In the genomic region with DNA sequence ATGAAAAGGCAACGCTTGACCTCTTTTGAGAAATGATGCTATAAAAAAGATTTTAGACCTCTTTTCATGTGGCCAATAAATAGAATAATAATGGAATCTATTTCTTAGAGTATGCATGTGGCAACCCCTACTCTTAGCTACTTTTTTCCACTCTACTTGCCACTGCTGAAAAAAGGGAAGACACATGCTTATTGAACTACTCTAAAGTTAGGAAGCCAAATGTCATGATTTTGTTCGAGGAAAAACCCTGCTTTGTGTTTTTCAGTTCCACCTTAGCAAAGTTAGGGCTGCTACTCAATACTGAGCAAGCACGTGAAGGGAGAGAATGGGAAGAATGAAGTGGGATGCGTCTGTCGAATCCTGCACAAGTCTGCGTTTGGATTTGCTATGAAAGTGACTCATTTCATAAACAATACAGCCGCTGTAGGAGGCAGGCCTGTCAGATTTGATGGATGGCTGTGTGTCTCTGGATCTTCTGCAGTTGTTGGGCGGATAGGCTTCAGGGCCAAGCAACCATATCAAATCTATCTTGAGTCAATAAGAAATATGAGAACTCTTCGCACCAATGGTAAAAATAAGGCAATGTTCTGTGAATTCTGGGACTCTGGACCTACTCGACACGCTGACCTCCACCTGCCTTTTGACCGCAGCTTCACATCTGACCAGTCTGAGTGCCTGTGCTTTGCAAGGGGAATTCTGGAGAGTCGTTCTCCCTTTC, we compare ENCODE assay signal across 13 cellular contexts.
DNase-seq lines count a peak whose midpoint lies in the region; ATAC-seq and TF ChIP-seq lines count a peak whose summit lies in the region.
"Had no signal": no experiment of that assay in that cellular context is flagged by ENCODE, and none has a peak within 500 bp of the region (broad histone marks: within the 10 kb centered on the region; RNA-seq: fewer than 3 reads in every experiment).

No MANE protein-coding gene starts in this region.

- H2BK15ac ChIP-seq in IMR-90 (ENCODE audit: low read depth, low read length), result peak overlapping the region; percentile 68; the same call in 2 of the 3 replicates

- no peak overlapping the region for H2AFZ ChIP-seq in IMR-90 (replicated peaks; ENCODE audit: low read length, poor library complexity)

- in situ Hi-C loops in IMR-90 (cut with MboI; ENCODE audit: low sequenced_read_pairs), result no loop called here

- H3K36me3 ChIP-seq in A673 (ENCODE audit: insufficient read depth, low read length, poor library complexity, severe bottlenecking), result no peaks in the 10 kb centered on the region
- no peaks in the 10 kb centered on the region for H3K36me3 ChIP-seq in IMR-90 (ENCODE audit: control insufficient read depth, insufficient read depth, low read length)

- CTCF ChIA-PET in A673 (lab: Charles Lee) (no interaction called here), IMR-90 (lab: Yijun Ruan, JAX) (no interaction called here)

- peak overlapping the region; percentile 36 for H3K4ac ChIP-seq in IMR-90 (ENCODE audit: low read depth, low read length)

- no peak for TF ChIP-seq RAD21 in IMR-90 (IDR thresholded peaks at IDR 0.05; ENCODE audit: low read length)

- BruUV-seq in A673 (replicated peaks; lab: Mats Ljungman, UMichigan) (no TSS peak), IMR-90 (replicated peaks; lab: Mats Ljungman, UMichigan) (no TSS peak)

- H3K27ac ChIP-seq in A673 (ENCODE audit: low read depth, low read length, poor library complexity, severe bottlenecking), result no peak overlapping the region
- H3K27ac ChIP-seq in IMR-90 (ENCODE audit: insufficient read depth, low read length), result peak overlapping the region; percentile 36; the same call in 1 of the 2 replicates

- peaks cover 38% of the 10 kb centered on the region for H3K4me1 ChIP-seq in A673 (ENCODE audit: insufficient read depth, low read length, poor library complexity, severe bottlenecking)
- peaks cover 4% of the 10 kb centered on the region for H3K4me1 ChIP-seq in IMR-90 (ENCODE audit: control insufficient read depth, insufficient read depth, low read length)

- H3K9ac ChIP-seq in IMR-90 (ENCODE audit: low read depth, low read length), result no peak overlapping the region

- H3K18ac ChIP-seq in IMR-90 (ENCODE audit: low read depth, low read length), result no peak overlapping the region

- dilution Hi-C loops in IMR-90 (cut with HindIII; ENCODE audit: low sequenced_read_pairs, unreplicated experiment), result no loop called here

- no peaks in the 10 kb centered on the region for H3K79me1 ChIP-seq in IMR-90 (ENCODE audit: low read depth in 1 of 2, low read length in 2 of 2)

- 90% methylated on average over 3 of the region's 13 CpGs; no CpG with 5 or more reads in 1 of the 2 experiments for WGBS in IMR-90 (ENCODE audit: extremely low coverage in 2 of 2, insufficient read length in 1 of 2), 2 experiments

- peak overlapping the region; percentile 77 for H2BK20ac ChIP-seq in IMR-90 (ENCODE audit: low read depth, low read length)

- H3K27me3 ChIP-seq in A673 (replicated peaks; ENCODE audit: insufficient read depth, low read depth, low read length, poor library complexity) (no peaks in the 10 kb centered on the region), IMR-90 (ENCODE audit: control insufficient read depth, insufficient read depth, low read length) (no peaks in the 10 kb centered on the region)

- H3K56ac ChIP-seq in IMR-90 (ENCODE audit: extremely low read depth, insufficient read depth, low read length), result no peak overlapping the region

- H4K8ac ChIP-seq in IMR-90 (ENCODE audit: low read depth in 2 of 2, low read length in 2 of 2), result no peak overlapping the region

- peaks cover 3% of the 10 kb centered on the region for H3K9me1 ChIP-seq in IMR-90 (ENCODE audit: insufficient read depth, low read length)

- H4K91ac ChIP-seq in IMR-90 (ENCODE audit: insufficient read depth, low read depth, low read length), result peak overlapping the region; percentile 22

- POLR2A ChIA-PET in A673 (lab: Charles Lee; ENCODE audit: low non-redundant PET) (no interaction called here), IMR-90 (lab: Charles Lee; ENCODE audit: unreplicated experiment) (no interaction called here)

- no peaks in the 10 kb centered on the region for H4K20me1 ChIP-seq in IMR-90 (ENCODE audit: insufficient read depth, low read length)

- peak overlapping the region; percentile 70 for H2BK5ac ChIP-seq in IMR-90 (ENCODE audit: low read depth, low read length, poor library complexity, severe bottlenecking)

- H3K14ac ChIP-seq in IMR-90 (replicated peaks; ENCODE audit: low read depth, low read length), result no peak overlapping the region; the same call in 1 of the 2 replicates

- TF ChIP-seq POLR2A in IMR-90 (IDR thresholded peaks at IDR 0.05; ENCODE audit: low read depth, low read length), result no peak

- DNase-seq in A673 (ENCODE audit: low spot score) (peak; percentile 84), IMR-90 (peak; percentile 92), iris pigment epithelial cell (ENCODE audit: low read depth) (peak; percentile 89), NOMO-1 (lab: John Stamatoyannopoulos, UW; ENCODE audit: unreplicated experiment in 2 of 2) (no peak), islet precursor cell (no peak), T-helper 2 cell (no peak)
- DNase-seq: activated CD8-positive, alpha-beta T cell treated with anti-CD3 and anti-CD28 coated beads, Interleukin-2, amount 10 ng/mL, durations not matched to agents 7 days and 5 days; activated naive CD8-positive, alpha-beta T cell treated with anti-CD3 and anti-CD28 coated beads for 36 hours; effector memory CD8-positive, alpha-beta T cell; GDM1; NCI-H2081 treated with DMSO at 0.1 percent for 48 hours had no signal

- H4K5ac ChIP-seq in IMR-90 (ENCODE audit: low read depth, low read length), result no peak overlapping the region

- ATAC-seq in IMR-90 (ENCODE audit: low read depth), result peak; percentile 91
- ATAC-seq in SK-N-SH treated with all-trans-retinoic acid at 6 μM for 48 hours, result peak; percentile 95
- no peak for ATAC-seq in HG02870 (IDR thresholded peaks at IDR 0.05; ENCODE audit: unreplicated experiment)
- ATAC-seq: activated CD8-positive, alpha-beta T cell treated with anti-CD3 and anti-CD28 coated beads, Interleukin-2, amount 10 ng/mL, durations not matched to agents 7 days and 5 days; effector memory CD8-positive, alpha-beta T cell had no signal

- intact Hi-C loops in A673 (cut with micrococcal nuclease; ENCODE audit: unreplicated experiment), result no loop called here
- intact Hi-C loops in IMR-90 (cut with micrococcal nuclease), result loop anchor here (2.0 kb wide), 1 partner anchor 260 kb away; no protein-coding TSS in a partner anchor

- no peak overlapping the region for H3K4me3 ChIP-seq in A673 (ENCODE audit: low read depth, low read length, poor library complexity, severe bottlenecking)
- no peak overlapping the region for H3K4me3 ChIP-seq in IMR-90 (ENCODE audit: insufficient read depth, low read depth, low read length)

- peak overlapping the region; percentile 72 for H2BK120ac ChIP-seq in IMR-90 (ENCODE audit: low read depth, low read length)

- H3K9me3 ChIP-seq in A673 (ENCODE audit: low read depth, low read length, poor library complexity, severe bottlenecking) (no peaks in the 10 kb centered on the region), IMR-90 (ENCODE audit: control insufficient read depth, insufficient read depth, low read length) (no peaks in the 10 kb centered on the region)

- H2AK9ac ChIP-seq in IMR-90 (replicated peaks; ENCODE audit: low read depth, low read length, poor library complexity), result peak overlapping the region; percentile 4

- no peak overlapping the region for H3K23ac ChIP-seq in IMR-90 (ENCODE audit: low read depth, low read length)

- no peak overlapping the region; the same call in 1 of the 2 replicates for H3K4me2 ChIP-seq in IMR-90 (ENCODE audit: low read depth, low read length)

- peak overlapping the region; percentile 47; the same call in 1 of the 2 replicates for H2AK5ac ChIP-seq in IMR-90 (ENCODE audit: low read depth, low read length)

- no peak for TF ChIP-seq CTCF in A673 (conservative IDR thresholded peaks at IDR 0.05; ENCODE audit: low read depth, low read length)
- TF ChIP-seq CTCF in IMR-90 (conservative IDR thresholded peaks at IDR 0.05; ENCODE audit: low read depth, low read length), result no peak

TF ChIP-seq in IMR-90, 13 proteins besides CTCF, POLR2A, EP300 and RAD21 (continues in another document):
- TF ChIP-seq, protein P1, sequence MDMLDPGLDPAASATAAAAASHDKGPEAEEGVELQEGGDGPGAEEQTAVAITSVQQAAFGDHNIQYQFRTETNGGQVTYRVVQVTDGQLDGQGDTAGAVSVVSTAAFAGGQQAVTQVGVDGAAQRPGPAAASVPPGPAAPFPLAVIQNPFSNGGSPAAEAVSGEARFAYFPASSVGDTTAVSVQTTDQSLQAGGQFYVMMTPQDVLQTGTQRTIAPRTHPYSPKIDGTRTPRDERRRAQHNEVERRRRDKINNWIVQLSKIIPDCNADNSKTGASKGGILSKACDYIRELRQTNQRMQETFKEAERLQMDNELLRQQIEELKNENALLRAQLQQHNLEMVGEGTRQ (IDR thresholded peaks at IDR 0.05; ENCODE audit: low read depth, low read length), result peak; percentile 55
- TF ChIP-seq CEBPB (IDR thresholded peaks at IDR 0.05; ENCODE audit: low read depth, low read length) (no peak), BHLHE40 (IDR thresholded peaks at IDR 0.05; ENCODE audit: low read depth, low read length) (peak; percentile 98), MXI1 (IDR thresholded peaks at IDR 0.05; ENCODE audit: borderline replicate concordance, low read depth, low read length) (peak; percentile 54; the same call in 1 of the 2 replicates), FOS (IDR thresholded peaks at IDR 0.05; ENCODE audit: low read depth, low read length) (peak; percentile 78), RFX5 (IDR thresholded peaks at IDR 0.05; ENCODE audit: low read depth, low read length) (no peak)

TF ChIP-seq in SK-N-SH treated with all-trans-retinoic acid at 6 μM for 48 hours, 23 proteins besides CTCF, POLR2A, EP300 and RAD21 (continues in another document):
- TF ChIP-seq ZC3H10 (CRISPR knock-in tag; IDR thresholded peaks at IDR 0.05) (no peak), OSR1 (CRISPR knock-in tag; IDR thresholded peaks at IDR 0.05) (no peak), TCF4 (CRISPR knock-in tag; IDR thresholded peaks at IDR 0.05; ENCODE audit: borderline replicate concordance) (no peak), TOX (CRISPR knock-in tag; IDR thresholded peaks at IDR 0.05; ENCODE audit: borderline replicate concordance) (no peak), ZFP3 (CRISPR knock-in tag; IDR thresholded peaks at IDR 0.05) (no peak), BACH2 (CRISPR knock-in tag; IDR thresholded peaks at IDR 0.05; ENCODE audit: borderline replicate concordance) (no peak), ZNF70 (CRISPR knock-in tag; IDR thresholded peaks at IDR 0.05) (no peak), GLIS3 (CRISPR knock-in tag; IDR thresholded peaks at IDR 0.05) (no peak), CSDC2 (CRISPR knock-in tag; IDR thresholded peaks at IDR 0.05) (peak; percentile 24; the same call in 1 of the 2 replicates), ESRRG (CRISPR knock-in tag; IDR thresholded peaks at IDR 0.05) (no peak), RARB (CRISPR knock-in tag; IDR thresholded peaks at IDR 0.05) (no peak), PPARA (CRISPR knock-in tag; IDR thresholded peaks at IDR 0.05; ENCODE audit: borderline replicate concordance) (no peak), ZNF565 (CRISPR knock-in tag; conservative IDR thresholded peaks at IDR 0.05; ENCODE audit: low read depth) (no peak), SNAI2 (CRISPR knock-in tag; IDR thresholded peaks at IDR 0.05) (0 out of 2 replicates have a peak, but pooled peaks have one; percentile 20)

Comparison
In these comparisons a context has a peak if more than half of its experiments do, and no peak if none do; other contexts are left out.
1. DNase-seq: peak in A673 (single experiment), IMR-90 (single experiment) and iris pigment epithelial cell (single experiment); none in NOMO-1 (0 of 2), islet precursor cell (single experiment) and T-helper 2 cell (0 of 5).